ENCODE assay signal across 8 cellular contexts in the genomic region with DNA sequence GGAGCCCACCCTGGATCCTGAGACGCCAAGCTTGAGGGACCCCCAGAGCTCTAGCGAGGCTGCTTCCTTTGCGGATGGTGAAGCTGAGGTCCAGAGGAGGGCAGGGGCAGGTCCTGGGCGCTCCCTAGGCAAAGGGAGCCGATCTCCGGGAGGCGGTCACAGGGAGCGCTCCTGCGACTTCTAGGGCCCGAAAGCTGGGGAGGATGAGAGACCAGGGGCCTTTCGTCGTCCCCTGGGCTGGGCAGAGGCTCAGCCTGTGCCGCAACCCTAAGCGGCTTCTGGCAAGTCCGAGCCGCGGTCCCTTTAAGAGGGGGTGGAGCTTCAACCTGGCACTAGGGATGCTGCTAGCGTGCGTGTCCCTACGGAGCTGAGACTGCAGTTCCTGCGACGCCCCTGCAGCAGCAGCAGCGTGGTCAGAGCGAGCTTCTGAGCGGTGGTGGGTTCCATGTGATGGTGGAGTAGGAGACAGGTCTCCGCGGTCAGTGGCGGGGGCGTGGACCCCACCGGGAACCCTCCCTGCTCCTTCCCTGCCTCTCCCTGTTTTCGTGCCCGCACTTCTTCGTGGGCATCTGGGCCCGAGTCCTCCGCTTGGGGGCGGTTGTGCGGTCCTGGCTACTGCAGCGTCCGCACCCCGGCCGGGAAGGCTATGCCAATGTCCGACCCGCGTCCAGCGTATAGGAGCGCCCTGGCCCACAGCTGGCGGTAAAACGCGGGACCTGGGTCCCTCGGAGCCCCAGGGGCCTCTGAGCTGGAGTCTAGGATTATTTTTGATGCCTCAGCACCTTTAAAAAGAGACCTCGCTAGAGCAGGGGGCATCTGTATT.
DNase-seq lines count a peak whose midpoint lies in the region; ATAC-seq, FAIRE-seq and TF ChIP-seq lines count a peak whose summit lies in the region.

No MANE protein-coding gene starts in this region.

- peaks cover 11% of the 10 kb centered on the region for H3K27me3 Mint-ChIP-seq in WTC11 (ENCODE audit: low read depth)

- FAIRE-seq in bronchial epithelial cell (lab: Jason Lieb, UNC), result no peak

- peak overlapping the region; percentile 89 for H3K4me3 ChIP-seq in bronchial epithelial cell (ENCODE audit: low read depth, low read length)

- peaks cover 20% of the 10 kb centered on the region for H3K36me3 Mint-ChIP-seq in WTC11

- no peak for TF ChIP-seq CTCF in WTC11 (IDR thresholded peaks at IDR 0.05)
- peak; percentile 59 for TF ChIP-seq CTCF in bronchial epithelial cell (IDR thresholded peaks at IDR 0.05; ENCODE audit: insufficient read depth, low read length, severe bottlenecking)

- no peaks in the 10 kb centered on the region for H3K36me3 ChIP-seq in bronchial epithelial cell (ENCODE audit: control insufficient read depth, insufficient read depth, low read length)

- no peak overlapping the region for H3K27ac Mint-ChIP-seq in WTC11

- peaks cover 21% of the 10 kb centered on the region for H3K4me1 Mint-ChIP-seq in WTC11

- CTCF ChIA-PET in WTC11 (lab: Charles Lee), result interaction anchor here (0.9 to 2.4 kb wide), 7 partner anchors 9 to 190 kb away, joined by 3 to 76 read pairs (median 6); no protein-coding TSS in a partner anchor

- peak overlapping the region; percentile 92 for H3K4me3 Mint-ChIP-seq in WTC11

- H3K27me3 ChIP-seq in bronchial epithelial cell (ENCODE audit: control insufficient read depth, insufficient read depth, low read length), result no peaks in the 10 kb centered on the region

- POLR2A ChIA-PET in WTC11 (lab: Charles Lee), result interaction anchor here (0.5 to 1.8 kb wide), 3 partner anchors 9 to 165 kb away, joined by 5 to 8 read pairs (median 6); no protein-coding TSS in a partner anchor

- peak; percentile 82 for DNase-seq in NK-92 treated with Interleukin-12 subunit alpha and Interleukin-12 subunit beta, amount 100 ng/mL, for 24 hours (lab: John Stamatoyannopoulos, UW)
- DNase-seq in NK-92 (lab: John Stamatoyannopoulos, UW; ENCODE audit: unreplicated experiment), result no peak
- DNase-seq in NCI-H2081 treated with DMSO at 0.1 percent for 48 hours (lab: John Stamatoyannopoulos, UW), result peak; percentile 37
- DNase-seq in WTC11 (ENCODE audit: low spot score), result peak; percentile 85
- peak; percentile 76 for DNase-seq in bronchial epithelial cell (ENCODE audit: low read depth)
- DNase-seq in inferior parietal cortex (ENCODE audit: extremely low spot score), result peak; percentile 83
- peak; percentile 54 to 71 for DNase-seq in stimulated activated CD4-positive, alpha-beta T cell treated with anti-CD3 and anti-CD28 coated beads, Interleukin-12 subunit alpha, Interleukin-12 subunit beta, amount 100 ng/mL, for 24 hours (ENCODE audit: low read depth in 2 of 2)

- ATAC-seq in HG02981 (IDR thresholded peaks at IDR 0.05; ENCODE audit: unreplicated experiment) (peak; percentile 99), WTC11 (peak; percentile 99)

- no peaks in the 10 kb centered on the region for H3K9me3 Mint-ChIP-seq in WTC11

TF ChIP-seq in WTC11, 78 proteins besides CTCF, POLR2A, EP300 and RAD21 (continues in another document):
- TF ChIP-seq SMAD3 (CRISPR knock-in tag; IDR thresholded peaks at IDR 0.05; ENCODE audit: borderline replicate concordance) (0 out of 2 replicates have a peak, but pooled peaks have one; percentile 51), ATF1 (CRISPR knock-in tag; IDR thresholded peaks at IDR 0.05) (0 out of 2 replicates have a peak, but pooled peaks have one; percentile 74), E2F5 (CRISPR knock-in tag; IDR thresholded peaks at IDR 0.05) (peak; percentile 53; the same call in 1 of the 2 replicates), ZNF121 (CRISPR knock-in tag; IDR thresholded peaks at IDR 0.05) (no peak), ZBTB21 (CRISPR knock-in tag; IDR thresholded peaks at IDR 0.05; ENCODE audit: borderline replicate concordance) (peak; percentile 80; the same call in 1 of the 2 replicates), TP53 (CRISPR knock-in tag; IDR thresholded peaks at IDR 0.05) (0 out of 2 replicates have a peak, but pooled peaks have one; percentile 64), E2F1 (CRISPR knock-in tag; IDR thresholded peaks at IDR 0.05) (peak; percentile 60; the same call in 1 of the 2 replicates), MAX (CRISPR knock-in tag; IDR thresholded peaks at IDR 0.05) (peak; percentile 94), TEAD1 (CRISPR knock-in tag; IDR thresholded peaks at IDR 0.05) (peak; percentile 91), SP1 (CRISPR knock-in tag; conservative IDR thresholded peaks at IDR 0.05) (peak; percentile 54; the same call in 1 of the 2 replicates), FOXK1 (CRISPR knock-in tag; IDR thresholded peaks at IDR 0.05) (peak; percentile 75; the same call in 1 of the 2 replicates), FOXP4 (CRISPR knock-in tag; IDR thresholded peaks at IDR 0.05) (peak; percentile 92), FOXP1 (CRISPR knock-in tag; IDR thresholded peaks at IDR 0.05; ENCODE audit: borderline replicate concordance) (peak; percentile 87; the same call in 1 of the 2 replicates), HMGA2 (CRISPR knock-in tag; IDR thresholded peaks at IDR 0.05) (no peak), NFE2L1 (CRISPR knock-in tag; IDR thresholded peaks at IDR 0.05) (peak; percentile 36; the same call in 1 of the 2 replicates), ETV6 (CRISPR knock-in tag; IDR thresholded peaks at IDR 0.05) (peak; percentile 72; the same call in 1 of the 2 replicates)
- TF ChIP-seq, protein P1, sequence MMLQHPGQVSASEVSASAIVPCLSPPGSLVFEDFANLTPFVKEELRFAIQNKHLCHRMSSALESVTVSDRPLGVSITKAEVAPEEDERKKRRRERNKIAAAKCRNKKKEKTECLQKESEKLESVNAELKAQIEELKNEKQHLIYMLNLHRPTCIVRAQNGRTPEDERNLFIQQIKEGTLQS (CRISPR knock-in tag; conservative IDR thresholded peaks at IDR 0.05), result no peak
- TF ChIP-seq, protein P2, sequence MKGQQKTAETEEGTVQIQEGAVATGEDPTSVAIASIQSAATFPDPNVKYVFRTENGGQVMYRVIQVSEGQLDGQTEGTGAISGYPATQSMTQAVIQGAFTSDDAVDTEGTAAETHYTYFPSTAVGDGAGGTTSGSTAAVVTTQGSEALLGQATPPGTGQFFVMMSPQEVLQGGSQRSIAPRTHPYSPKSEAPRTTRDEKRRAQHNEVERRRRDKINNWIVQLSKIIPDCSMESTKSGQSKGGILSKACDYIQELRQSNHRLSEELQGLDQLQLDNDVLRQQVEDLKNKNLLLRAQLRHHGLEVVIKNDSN (CRISPR knock-in tag; IDR thresholded peaks at IDR 0.05), result peak; percentile 31; the same call in 1 of the 2 replicates
- TF ChIP-seq, protein P3, sequence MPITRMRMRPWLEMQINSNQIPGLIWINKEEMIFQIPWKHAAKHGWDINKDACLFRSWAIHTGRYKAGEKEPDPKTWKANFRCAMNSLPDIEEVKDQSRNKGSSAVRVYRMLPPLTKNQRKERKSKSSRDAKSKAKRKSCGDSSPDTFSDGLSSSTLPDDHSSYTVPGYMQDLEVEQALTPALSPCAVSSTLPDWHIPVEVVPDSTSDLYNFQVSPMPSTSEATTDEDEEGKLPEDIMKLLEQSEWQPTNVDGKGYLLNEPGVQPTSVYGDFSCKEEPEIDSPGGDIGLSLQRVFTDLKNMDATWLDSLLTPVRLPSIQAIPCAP (CRISPR knock-in tag; IDR thresholded peaks at IDR 0.05), result peak; percentile 79; the same call in 1 of the 2 replicates
